Comparison of ENCODE assay signal across 9 cellular contexts in the genomic region with DNA sequence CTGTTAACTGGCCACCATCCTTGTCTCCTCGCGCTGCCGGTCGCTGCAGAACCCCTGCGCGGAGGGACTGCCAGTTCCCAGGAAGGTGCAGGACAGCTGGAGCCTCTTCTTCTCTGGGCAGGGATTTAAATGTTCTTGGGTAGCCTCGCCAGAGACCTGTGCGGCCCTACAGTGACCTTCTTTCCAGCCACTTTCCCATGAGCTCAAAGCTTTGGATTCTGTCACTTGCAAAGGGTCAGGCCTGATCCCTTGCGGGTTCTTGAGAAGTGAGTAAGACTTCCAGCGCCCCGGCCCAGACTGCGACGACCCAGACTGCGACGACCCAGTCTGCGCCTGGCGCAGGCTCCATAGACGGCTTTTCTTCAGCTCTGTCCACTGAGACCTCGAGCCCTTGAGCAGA. TPM values are rescaled to one million over a fixed set of nuclear protein-coding genes. Genes with fewer than 3 reads are reported as not detected.
DNase-seq lines count a peak whose midpoint lies in the region; ATAC-seq and TF ChIP-seq lines count a peak whose summit lies in the region.
"Had no signal": no experiment of that assay in that cellular context is flagged by ENCODE, and none has a peak within 500 bp of the region (broad histone marks: within the 10 kb centered on the region; RNA-seq: fewer than 3 reads in every experiment).

No MANE protein-coding gene starts in this region.

- no peaks in the 10 kb centered on the region for H3K36me3 ChIP-seq in spleen
- no peaks in the 10 kb centered on the region for H3K36me3 ChIP-seq in brain microvascular endothelial cell (replicated peaks)

- no peaks in the 10 kb centered on the region for H3K9me3 ChIP-seq in spleen

- in situ Hi-C loops in brain microvascular endothelial cell (cut with HindIII; ENCODE audit: low pct_ligation_motif_present, low sequenced_read_pairs) = no loop called here

- no peak for DNase-seq in GM12864 (ENCODE audit: low read depth)
- DNase-seq in activated CD8-positive, alpha-beta memory T cell treated with anti-CD3 and anti-CD28 coated beads for 24 hours = peak; percentile 69
- no peak for DNase-seq in fibroblast of the aortic adventitia (ENCODE audit: low read depth)
- peak; percentile 77 for DNase-seq in spleen
- DNase-seq in SK-N-DZ (ENCODE audit: low spot score) = no peak
- no peak for DNase-seq in brain microvascular endothelial cell
- DNase-seq in SKM-1 treated with dmso at 0.1 percent for 144 hours (lab: John Stamatoyannopoulos, UW; ENCODE audit: unreplicated experiment) = no peak

- no peak for ATAC-seq in HG02884 (IDR thresholded peaks at IDR 0.05; ENCODE audit: unreplicated experiment)

- H3K27me3 ChIP-seq in spleen (replicated peaks in 1 of 7) (no peaks in the 10 kb centered on the region), brain microvascular endothelial cell (replicated peaks) (no peaks in the 10 kb centered on the region)

- no peak for TF ChIP-seq POLR2A in spleen (IDR thresholded peaks at IDR 0.05)

- H3K4me1 ChIP-seq in spleen = peaks cover 23 to 91% (median 54%) of the 10 kb centered on the region in 6 donors

- H3K27ac ChIP-seq in spleen (peak overlapping the region; percentile 87 to 97 (median 95)), brain microvascular endothelial cell (no peak overlapping the region)

- H3K4me3 ChIP-seq in GM12864 (ENCODE audit: low read depth, low read length) (peak overlapping the region; percentile 72; the same call in 1 of the 2 replicates), fibroblast of the aortic adventitia (ENCODE audit: low read depth, low read length) (peak overlapping the region; percentile 94), spleen (peak overlapping the region; percentile 60 to 83 (median 77)), brain microvascular endothelial cell (ENCODE audit: low read depth, low read length) (no peak overlapping the region)

- WGBS in spleen, 5 donors = 73 to 91% (median 84%) methylated on average over 19 of the region's 19 CpGs

- no peak for TF ChIP-seq CTCF in GM12864 (IDR thresholded peaks at IDR 0.05; ENCODE audit: low read depth, low read length, missing control alignments)
- TF ChIP-seq CTCF in fibroblast of the aortic adventitia (IDR thresholded peaks at IDR 0.05; ENCODE audit: insufficient read depth, low read length) = no peak
- TF ChIP-seq CTCF in spleen (IDR thresholded peaks at IDR 0.05 in 8 of 11, conservative IDR thresholded peaks at IDR 0.05 in 3 of 11) = no peak
- TF ChIP-seq CTCF in brain microvascular endothelial cell (IDR thresholded peaks at IDR 0.05; ENCODE audit: low read depth, low read length, missing control alignments) = no peak

- intact Hi-C loops in spleen (cut with DNase I; ENCODE audit: low total_unique reads) = loop anchor here (10.0 kb wide), 2 partner anchors 67 to 293 kb away; a partner anchor contains a TSS

RNA-seq across cellular contexts. Expression of a gene that starts 1.4 kb away (rescaled TPM):
- total RNA-seq in fibroblast of the aortic adventitia (ENCODE audit: low replicate concordance) (107 and 176 TPM in 2 replicates), spleen (100 to 1,000 TPM in 2 of 7 donors, 10 to 100 TPM in 5; 67.9 to 110 (median 77.6) TPM)
- polyA plus RNA-seq in spleen = 1 to 10 TPM; 3.2 to 7.4 (median 4.6) TPM
- not detected in 2 replicates for polyA plus RNA-seq in SK-N-DZ (2014; cell fraction: cytosol; rRNA removed)
- not detected in 2 replicates for polyA plus RNA-seq in SK-N-DZ (2014; cell fraction: nucleus; rRNA removed)

RNA-seq across cellular contexts. Expression of a gene that starts 47.3 kb away (rescaled TPM):
- total RNA-seq in fibroblast of the aortic adventitia (ENCODE audit: low replicate concordance) = 0.49 TPM in 1 of 2 replicates, not detected in the other
- not detected for total RNA-seq in spleen
- polyA plus RNA-seq in spleen = under 1 TPM in 1 of 3 donors, not detected in 2; 0.04 TPM
- polyA plus RNA-seq in SK-N-DZ (2014; cell fraction: cytosol; rRNA removed) = not detected in 2 replicates
- not detected in 2 replicates for polyA plus RNA-seq in SK-N-DZ (2014; cell fraction: nucleus; rRNA removed)
- total RNA-seq: activated CD8-positive, alpha-beta memory T cell treated with anti-CD3 and anti-CD28 coated beads for 36 hours had no signal

Comparison
In these comparisons a context has a peak if more than half of its experiments do, and no peak if none do; other contexts are left out.
1. DNase-seq: peak in activated CD8-positive, alpha-beta memory T cell treated with anti-CD3 and anti-CD28 coated beads for 24 hours (single experiment) and spleen (single experiment); none in GM12864 (single experiment), fibroblast of the aortic adventitia (single experiment), SK-N-DZ (single experiment), brain microvascular endothelial cell (single experiment) and SKM-1 treated with dmso at 0.1 percent for 144 hours (single experiment).